ENCODE assay signal across 1 cellular context in the genomic region with DNA sequence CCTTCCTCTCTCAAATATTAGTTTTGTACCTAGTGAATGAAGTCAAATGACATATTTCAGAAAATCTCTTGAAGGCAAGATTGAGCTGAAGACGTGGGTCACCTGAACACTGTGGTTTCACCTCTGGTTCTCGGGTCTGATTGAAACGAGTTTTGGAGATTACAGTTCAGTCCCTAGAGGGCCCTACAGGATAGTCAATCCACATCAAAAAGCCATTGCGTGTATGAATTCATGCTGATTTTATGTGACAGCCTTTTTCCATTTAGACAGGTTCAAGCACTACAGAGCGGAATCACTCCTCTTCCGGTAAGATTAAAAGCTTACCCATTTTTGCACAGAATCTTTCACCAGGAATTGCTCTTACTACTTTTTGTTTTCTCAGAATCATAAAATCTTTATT.
A peak's percentile ranks its signal among the peaks of the same experiment; 100 is the strongest.
TF ChIP-seq lines count a peak whose summit lies in the region.

No MANE protein-coding gene starts in this region.

TF ChIP-seq in K562, 482 proteins besides CTCF, POLR2A, EP300 and RAD21 (continued from another document):
- TF ChIP-seq, protein P1, sequence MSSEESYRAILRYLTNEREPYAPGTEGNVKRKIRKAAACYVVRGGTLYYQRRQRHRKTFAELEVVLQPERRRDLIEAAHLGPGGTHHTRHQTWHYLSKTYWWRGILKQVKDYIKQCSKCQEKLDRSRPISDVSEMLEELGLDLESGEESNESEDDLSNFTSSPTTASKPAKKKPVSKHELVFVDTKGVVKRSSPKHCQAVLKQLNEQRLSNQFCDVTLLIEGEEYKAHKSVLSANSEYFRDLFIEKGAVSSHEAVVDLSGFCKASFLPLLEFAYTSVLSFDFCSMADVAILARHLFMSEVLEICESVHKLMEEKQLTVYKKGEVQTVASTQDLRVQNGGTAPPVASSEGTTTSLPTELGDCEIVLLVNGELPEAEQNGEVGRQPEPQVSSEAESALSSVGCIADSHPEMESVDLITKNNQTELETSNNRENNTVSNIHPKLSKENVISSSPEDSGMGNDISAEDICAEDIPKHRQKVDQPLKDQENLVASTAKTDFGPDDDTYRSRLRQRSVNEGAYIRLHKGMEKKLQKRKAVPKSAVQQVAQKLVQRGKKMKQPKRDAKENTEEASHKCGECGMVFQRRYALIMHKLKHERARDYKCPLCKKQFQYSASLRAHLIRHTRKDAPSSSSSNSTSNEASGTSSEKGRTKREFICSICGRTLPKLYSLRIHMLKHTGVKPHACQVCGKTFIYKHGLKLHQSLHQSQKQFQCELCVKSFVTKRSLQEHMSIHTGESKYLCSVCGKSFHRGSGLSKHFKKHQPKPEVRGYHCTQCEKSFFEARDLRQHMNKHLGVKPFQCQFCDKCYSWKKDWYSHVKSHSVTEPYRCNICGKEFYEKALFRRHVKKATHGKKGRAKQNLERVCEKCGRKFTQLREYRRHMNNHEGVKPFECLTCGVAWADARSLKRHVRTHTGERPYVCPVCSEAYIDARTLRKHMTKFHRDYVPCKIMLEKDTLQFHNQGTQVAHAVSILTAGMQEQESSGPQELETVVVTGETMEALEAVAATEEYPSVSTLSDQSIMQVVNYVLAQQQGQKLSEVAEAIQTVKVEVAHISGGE (CRISPR knock-in tag; IDR thresholded peaks at IDR 0.05): no peak
- TF ChIP-seq, protein P2, sequence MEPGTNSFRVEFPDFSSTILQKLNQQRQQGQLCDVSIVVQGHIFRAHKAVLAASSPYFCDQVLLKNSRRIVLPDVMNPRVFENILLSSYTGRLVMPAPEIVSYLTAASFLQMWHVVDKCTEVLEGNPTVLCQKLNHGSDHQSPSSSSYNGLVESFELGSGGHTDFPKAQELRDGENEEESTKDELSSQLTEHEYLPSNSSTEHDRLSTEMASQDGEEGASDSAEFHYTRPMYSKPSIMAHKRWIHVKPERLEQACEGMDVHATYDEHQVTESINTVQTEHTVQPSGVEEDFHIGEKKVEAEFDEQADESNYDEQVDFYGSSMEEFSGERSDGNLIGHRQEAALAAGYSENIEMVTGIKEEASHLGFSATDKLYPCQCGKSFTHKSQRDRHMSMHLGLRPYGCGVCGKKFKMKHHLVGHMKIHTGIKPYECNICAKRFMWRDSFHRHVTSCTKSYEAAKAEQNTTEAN (CRISPR knock-in tag; IDR thresholded peaks at IDR 0.05): no peak
- TF ChIP-seq GATA2 (CRISPR knock-in tag; IDR thresholded peaks at IDR 0.05) (no peak), NR1H2 (CRISPR knock-in tag; IDR thresholded peaks at IDR 0.05) (no peak), SIN3A (IDR thresholded peaks at IDR 0.05; ENCODE audit: borderline replicate concordance in 2 of 2, control insufficient read depth in 1 of 2, low read depth in 2 of 2, low read length in 2 of 2) (no peak), CHCHD3 (CRISPR knock-in tag; IDR thresholded peaks at IDR 0.05) (no peak), KLF13 (tag; IDR thresholded peaks at IDR 0.05; ENCODE audit: borderline replicate concordance, low read depth) (no peak), MEIS2 (IDR thresholded peaks at IDR 0.05; ENCODE audit: partially characterized antibody) (no peak), ZKSCAN3 (CRISPR knock-in tag; IDR thresholded peaks at IDR 0.05) (no peak), SNRNP70 (optimal IDR thresholded peaks at IDR 0.05; ENCODE audit: low read depth, low read length) (no peak), TBL1XR1 (IDR thresholded peaks at IDR 0.05; ENCODE audit: low read length in 2 of 2) (no peak), JUND (IDR thresholded peaks at IDR 0.05; ENCODE audit: borderline replicate concordance, low read depth, low read length) (0 out of 2 replicates have a peak, but pooled peaks have one; percentile 26), JUND (tag; IDR thresholded peaks at IDR 0.05; ENCODE audit: borderline replicate concordance, low read depth, low read length) (peak; percentile 68; the same call in 1 of the 3 replicates), ZNF347 (CRISPR knock-in tag; IDR thresholded peaks at IDR 0.05; ENCODE audit: low read depth) (no peak), ZNF140 (CRISPR knock-in tag; IDR thresholded peaks at IDR 0.05) (no peak), IRF2 (CRISPR knock-in tag; IDR thresholded peaks at IDR 0.05) (no peak), RCOR1 (IDR thresholded peaks at IDR 0.05; ENCODE audit: borderline replicate concordance in 1 of 2, low read depth in 2 of 2, low read length in 2 of 2) (0 out of 4 replicates have a peak, but pooled peaks of 1 of the 2 experiments have one; percentile 9), ZNF354B (CRISPR knock-in tag; IDR thresholded peaks at IDR 0.05) (no peak), SNIP1 (IDR thresholded peaks at IDR 0.05; ENCODE audit: low read depth) (no peak), KLF16 (IDR thresholded peaks at IDR 0.05) (no peak), SIRT6 (IDR thresholded peaks at IDR 0.05; ENCODE audit: low read depth, low read length) (no peak), TCF7 (IDR thresholded peaks at IDR 0.05; ENCODE audit: borderline replicate concordance) (no peak), CC2D1A (IDR thresholded peaks at IDR 0.05) (0 out of 2 replicates have a peak, but pooled peaks have one; percentile 31), MECOM (CRISPR knock-in tag; IDR thresholded peaks at IDR 0.05) (no peak), IFI16 (CRISPR knock-in tag; IDR thresholded peaks at IDR 0.05) (no peak), ESRRB (CRISPR knock-in tag; IDR thresholded peaks at IDR 0.05; ENCODE audit: borderline replicate concordance) (no peak), SMAD2 (IDR thresholded peaks at IDR 0.05; ENCODE audit: low read depth, low read length) (no peak), LARP7 (IDR thresholded peaks at IDR 0.05) (no peak), NR4A1 (CRISPR knock-in tag; IDR thresholded peaks at IDR 0.05) (no peak), NR4A1 (tag; IDR thresholded peaks at IDR 0.05) (no peak), NFATC3 (IDR thresholded peaks at IDR 0.05) (0 out of 2 replicates have a peak, but pooled peaks have one; percentile 55), FOXP1 (CRISPR knock-in tag; IDR thresholded peaks at IDR 0.05) (no peak), TFAM (CRISPR knock-in tag; conservative IDR thresholded peaks at IDR 0.05) (no peak), HDAC6 (IDR thresholded peaks at IDR 0.05; ENCODE audit: low read depth, low read length) (no peak), NELFE (IDR thresholded peaks at IDR 0.05; ENCODE audit: insufficient read depth, insufficient read length) (no peak)
- TF ChIP-seq, protein P3, sequence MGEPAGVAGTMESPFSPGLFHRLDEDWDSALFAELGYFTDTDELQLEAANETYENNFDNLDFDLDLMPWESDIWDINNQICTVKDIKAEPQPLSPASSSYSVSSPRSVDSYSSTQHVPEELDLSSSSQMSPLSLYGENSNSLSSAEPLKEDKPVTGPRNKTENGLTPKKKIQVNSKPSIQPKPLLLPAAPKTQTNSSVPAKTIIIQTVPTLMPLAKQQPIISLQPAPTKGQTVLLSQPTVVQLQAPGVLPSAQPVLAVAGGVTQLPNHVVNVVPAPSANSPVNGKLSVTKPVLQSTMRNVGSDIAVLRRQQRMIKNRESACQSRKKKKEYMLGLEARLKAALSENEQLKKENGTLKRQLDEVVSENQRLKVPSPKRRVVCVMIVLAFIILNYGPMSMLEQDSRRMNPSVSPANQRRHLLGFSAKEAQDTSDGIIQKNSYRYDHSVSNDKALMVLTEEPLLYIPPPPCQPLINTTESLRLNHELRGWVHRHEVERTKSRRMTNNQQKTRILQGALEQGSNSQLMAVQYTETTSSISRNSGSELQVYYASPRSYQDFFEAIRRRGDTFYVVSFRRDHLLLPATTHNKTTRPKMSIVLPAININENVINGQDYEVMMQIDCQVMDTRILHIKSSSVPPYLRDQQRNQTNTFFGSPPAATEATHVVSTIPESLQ (CRISPR knock-in tag; IDR thresholded peaks at IDR 0.05): no peak
- TF ChIP-seq, protein P4, sequence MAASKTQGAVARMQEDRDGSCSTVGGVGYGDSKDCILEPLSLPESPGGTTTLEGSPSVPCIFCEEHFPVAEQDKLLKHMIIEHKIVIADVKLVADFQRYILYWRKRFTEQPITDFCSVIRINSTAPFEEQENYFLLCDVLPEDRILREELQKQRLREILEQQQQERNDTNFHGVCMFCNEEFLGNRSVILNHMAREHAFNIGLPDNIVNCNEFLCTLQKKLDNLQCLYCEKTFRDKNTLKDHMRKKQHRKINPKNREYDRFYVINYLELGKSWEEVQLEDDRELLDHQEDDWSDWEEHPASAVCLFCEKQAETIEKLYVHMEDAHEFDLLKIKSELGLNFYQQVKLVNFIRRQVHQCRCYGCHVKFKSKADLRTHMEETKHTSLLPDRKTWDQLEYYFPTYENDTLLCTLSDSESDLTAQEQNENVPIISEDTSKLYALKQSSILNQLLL (CRISPR knock-in tag; IDR thresholded peaks at IDR 0.05; ENCODE audit: borderline replicate concordance): no peak
- TF ChIP-seq, protein P5, sequence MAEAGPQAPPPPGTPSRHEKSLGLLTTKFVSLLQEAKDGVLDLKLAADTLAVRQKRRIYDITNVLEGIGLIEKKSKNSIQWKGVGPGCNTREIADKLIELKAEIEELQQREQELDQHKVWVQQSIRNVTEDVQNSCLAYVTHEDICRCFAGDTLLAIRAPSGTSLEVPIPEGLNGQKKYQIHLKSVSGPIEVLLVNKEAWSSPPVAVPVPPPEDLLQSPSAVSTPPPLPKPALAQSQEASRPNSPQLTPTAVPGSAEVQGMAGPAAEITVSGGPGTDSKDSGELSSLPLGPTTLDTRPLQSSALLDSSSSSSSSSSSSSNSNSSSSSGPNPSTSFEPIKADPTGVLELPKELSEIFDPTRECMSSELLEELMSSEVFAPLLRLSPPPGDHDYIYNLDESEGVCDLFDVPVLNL (CRISPR knock-in tag; IDR thresholded peaks at IDR 0.05; ENCODE audit: low read depth): no peak
- TF ChIP-seq, protein P6, sequence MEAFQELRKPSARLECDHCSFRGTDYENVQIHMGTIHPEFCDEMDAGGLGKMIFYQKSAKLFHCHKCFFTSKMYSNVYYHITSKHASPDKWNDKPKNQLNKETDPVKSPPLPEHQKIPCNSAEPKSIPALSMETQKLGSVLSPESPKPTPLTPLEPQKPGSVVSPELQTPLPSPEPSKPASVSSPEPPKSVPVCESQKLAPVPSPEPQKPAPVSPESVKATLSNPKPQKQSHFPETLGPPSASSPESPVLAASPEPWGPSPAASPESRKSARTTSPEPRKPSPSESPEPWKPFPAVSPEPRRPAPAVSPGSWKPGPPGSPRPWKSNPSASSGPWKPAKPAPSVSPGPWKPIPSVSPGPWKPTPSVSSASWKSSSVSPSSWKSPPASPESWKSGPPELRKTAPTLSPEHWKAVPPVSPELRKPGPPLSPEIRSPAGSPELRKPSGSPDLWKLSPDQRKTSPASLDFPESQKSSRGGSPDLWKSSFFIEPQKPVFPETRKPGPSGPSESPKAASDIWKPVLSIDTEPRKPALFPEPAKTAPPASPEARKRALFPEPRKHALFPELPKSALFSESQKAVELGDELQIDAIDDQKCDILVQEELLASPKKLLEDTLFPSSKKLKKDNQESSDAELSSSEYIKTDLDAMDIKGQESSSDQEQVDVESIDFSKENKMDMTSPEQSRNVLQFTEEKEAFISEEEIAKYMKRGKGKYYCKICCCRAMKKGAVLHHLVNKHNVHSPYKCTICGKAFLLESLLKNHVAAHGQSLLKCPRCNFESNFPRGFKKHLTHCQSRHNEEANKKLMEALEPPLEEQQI (IDR thresholded peaks at IDR 0.05): no peak
- TF ChIP-seq, protein P7, sequence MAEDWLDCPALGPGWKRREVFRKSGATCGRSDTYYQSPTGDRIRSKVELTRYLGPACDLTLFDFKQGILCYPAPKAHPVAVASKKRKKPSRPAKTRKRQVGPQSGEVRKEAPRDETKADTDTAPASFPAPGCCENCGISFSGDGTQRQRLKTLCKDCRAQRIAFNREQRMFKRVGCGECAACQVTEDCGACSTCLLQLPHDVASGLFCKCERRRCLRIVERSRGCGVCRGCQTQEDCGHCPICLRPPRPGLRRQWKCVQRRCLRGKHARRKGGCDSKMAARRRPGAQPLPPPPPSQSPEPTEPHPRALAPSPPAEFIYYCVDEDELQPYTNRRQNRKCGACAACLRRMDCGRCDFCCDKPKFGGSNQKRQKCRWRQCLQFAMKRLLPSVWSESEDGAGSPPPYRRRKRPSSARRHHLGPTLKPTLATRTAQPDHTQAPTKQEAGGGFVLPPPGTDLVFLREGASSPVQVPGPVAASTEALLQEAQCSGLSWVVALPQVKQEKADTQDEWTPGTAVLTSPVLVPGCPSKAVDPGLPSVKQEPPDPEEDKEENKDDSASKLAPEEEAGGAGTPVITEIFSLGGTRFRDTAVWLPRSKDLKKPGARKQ (CRISPR knock-in tag; IDR thresholded peaks at IDR 0.05): no peak
- TF ChIP-seq, protein P8, sequence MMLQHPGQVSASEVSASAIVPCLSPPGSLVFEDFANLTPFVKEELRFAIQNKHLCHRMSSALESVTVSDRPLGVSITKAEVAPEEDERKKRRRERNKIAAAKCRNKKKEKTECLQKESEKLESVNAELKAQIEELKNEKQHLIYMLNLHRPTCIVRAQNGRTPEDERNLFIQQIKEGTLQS (IDR thresholded peaks at IDR 0.05): no peak
- TF ChIP-seq, protein P8 (CRISPR knock-in tag; conservative IDR thresholded peaks at IDR 0.05): no peak
- TF ChIP-seq, protein P9, sequence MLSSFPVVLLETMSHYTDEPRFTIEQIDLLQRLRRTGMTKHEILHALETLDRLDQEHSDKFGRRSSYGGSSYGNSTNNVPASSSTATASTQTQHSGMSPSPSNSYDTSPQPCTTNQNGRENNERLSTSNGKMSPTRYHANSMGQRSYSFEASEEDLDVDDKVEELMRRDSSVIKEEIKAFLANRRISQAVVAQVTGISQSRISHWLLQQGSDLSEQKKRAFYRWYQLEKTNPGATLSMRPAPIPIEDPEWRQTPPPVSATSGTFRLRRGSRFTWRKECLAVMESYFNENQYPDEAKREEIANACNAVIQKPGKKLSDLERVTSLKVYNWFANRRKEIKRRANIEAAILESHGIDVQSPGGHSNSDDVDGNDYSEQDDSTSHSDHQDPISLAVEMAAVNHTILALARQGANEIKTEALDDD (IDR thresholded peaks at IDR 0.05): no peak
